In the genomic region with DNA sequence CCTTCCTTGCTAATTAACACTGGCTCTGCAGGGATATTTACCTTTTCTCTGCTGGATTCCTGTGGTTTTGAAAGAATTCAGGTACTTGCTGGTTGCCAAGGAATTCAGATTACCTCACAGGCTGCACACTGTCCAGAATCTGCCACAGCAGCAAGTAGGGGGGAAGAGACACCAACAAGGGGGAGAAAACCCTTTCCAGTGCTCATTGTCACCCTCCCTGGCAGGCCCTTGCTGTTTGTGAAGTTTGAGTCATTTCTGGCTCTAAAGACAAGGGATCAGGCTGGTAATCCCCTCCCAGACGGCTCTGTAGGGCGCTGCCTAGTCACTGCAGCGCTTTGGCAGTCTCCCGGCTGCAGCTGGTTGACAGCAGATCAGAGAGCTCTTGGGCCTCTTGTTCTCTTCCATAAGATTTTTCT, we compare ENCODE assay signal across 9 cellular contexts. TPM values are rescaled to one million over a fixed set of nuclear protein-coding genes. Genes with fewer than 3 reads are reported as not detected.
A peak's percentile ranks its signal among the peaks of the same experiment; 100 is the strongest.
DNase-seq lines count a peak whose midpoint lies in the region; ATAC-seq and TF ChIP-seq lines count a peak whose summit lies in the region.
"Had no signal": no experiment of that assay in that cellular context is flagged by ENCODE, and none has a peak within 500 bp of the region (broad histone marks: within the 10 kb centered on the region; RNA-seq: fewer than 3 reads in every experiment).

No MANE protein-coding gene starts in this region.

- no peaks in the 10 kb centered on the region for H4K20me1 ChIP-seq in MM.1S (ENCODE audit: insufficient read depth, low read length)

- H3K9me3 ChIP-seq in SJSA1 (replicated peaks) (no peaks in the 10 kb centered on the region), MM.1S (replicated peaks; ENCODE audit: insufficient read depth, low read length) (no peaks in the 10 kb centered on the region)

- H3K4me1 Mint-ChIP-seq in stimulated activated naive CD8-positive, alpha-beta T cell treated with anti-CD3 and anti-CD28 coated beads, Interleukin-15, amount 100 ng/mL, for 72 hours, result no peaks in the 10 kb centered on the region
- H3K4me1 Mint-ChIP-seq in naive thymus-derived CD8-positive, alpha-beta T cell, result no peaks in the 10 kb centered on the region
- H3K4me1 Mint-ChIP-seq: stimulated activated naive B cell treated with anti-CD40 and anti-IgM and Interleukin-4, amounts not matched to agents 10 μg/mL and 1 μg/mL and 100 μg/mL, for 72 hours had no signal

- POLR2A ChIA-PET in naive thymus-derived CD8-positive, alpha-beta T cell (lab: Charles Lee), result no interaction called here

- no peaks in the 10 kb centered on the region for H3F3A ChIP-seq in MM.1S (ENCODE audit: insufficient read depth, low read length)

- no peak overlapping the region for H3K9ac ChIP-seq in MM.1S (ENCODE audit: low read length)

- no peaks in the 10 kb centered on the region for H3K27me3 Mint-ChIP-seq in stimulated activated naive CD8-positive, alpha-beta T cell treated with anti-CD3 and anti-CD28 coated beads, Interleukin-15, amount 100 ng/mL, for 72 hours
- H3K27me3 Mint-ChIP-seq in naive thymus-derived CD8-positive, alpha-beta T cell, result no peaks in the 10 kb centered on the region
- H3K27me3 Mint-ChIP-seq: stimulated activated naive B cell treated with anti-CD40 and anti-IgM and Interleukin-4, amounts not matched to agents 10 μg/mL and 1 μg/mL and 100 μg/mL, for 72 hours had no signal

- H3K4me2 ChIP-seq in MM.1S (ENCODE audit: low read depth, low read length), result no peak overlapping the region

- H3K4me1 ChIP-seq in SJSA1 (replicated peaks) (peaks cover 21% of the 10 kb centered on the region), MM.1S (ENCODE audit: low read length) (no peaks in the 10 kb centered on the region)

- H3K27ac ChIP-seq in SJSA1 (no peak overlapping the region), MM.1S (ENCODE audit: low read length) (no peak overlapping the region)

- H3K9me2 ChIP-seq in MM.1S (replicated peaks; ENCODE audit: insufficient read depth, low read length), result no peaks in the 10 kb centered on the region

- H3K79me2 ChIP-seq in MM.1S (ENCODE audit: low read length), result no peaks in the 10 kb centered on the region

- ATAC-seq in stimulated activated naive CD8-positive, alpha-beta T cell treated with anti-CD3 and anti-CD28 coated beads, Interleukin-15, Interleukin-2, amounts not matched to agents 100 U/mL and 50 U/mL, for 24 hours, result no peak
- ATAC-seq in stimulated activated naive CD8-positive, alpha-beta T cell treated with anti-CD3 and anti-CD28 coated beads, Interleukin-15, amount 100 ng/mL, for 72 hours, result no peak
- no peak for ATAC-seq in naive thymus-derived CD8-positive, alpha-beta T cell

- H3K36me3 ChIP-seq in SJSA1 (peaks cover 7% of the 10 kb centered on the region), MM.1S (replicated peaks; ENCODE audit: insufficient read depth, low read length) (no peaks in the 10 kb centered on the region)

- no peak overlapping the region for H2AFZ ChIP-seq in MM.1S (ENCODE audit: low read length)

- TF ChIP-seq CTCF in fibroblast of villous mesenchyme (IDR thresholded peaks at IDR 0.05; ENCODE audit: insufficient read depth, low read depth, low read length), result no peak
- no peak for TF ChIP-seq CTCF in MM.1S (IDR thresholded peaks at IDR 0.05; ENCODE audit: low read length)

- H3K36me3 Mint-ChIP-seq in naive thymus-derived CD8-positive, alpha-beta T cell, result peaks cover 0 to 28% (median 7%) of the 10 kb centered on the region in 3 donors

- H3K9me3 Mint-ChIP-seq in stimulated activated naive CD8-positive, alpha-beta T cell treated with anti-CD3 and anti-CD28 coated beads, Interleukin-15, amount 100 ng/mL, for 72 hours, result no peaks in the 10 kb centered on the region
- no peaks in the 10 kb centered on the region for H3K9me3 Mint-ChIP-seq in naive thymus-derived CD8-positive, alpha-beta T cell
- H3K9me3 Mint-ChIP-seq: stimulated activated naive B cell treated with anti-CD40 and anti-IgM and Interleukin-4, amounts not matched to agents 10 μg/mL and 1 μg/mL and 100 μg/mL, for 72 hours had no signal

- H3K4me3 Mint-ChIP-seq in stimulated activated naive CD8-positive, alpha-beta T cell treated with anti-CD3 and anti-CD28 coated beads, Interleukin-15, amount 100 ng/mL, for 72 hours, result no peak overlapping the region
- no peak overlapping the region for H3K4me3 Mint-ChIP-seq in naive thymus-derived CD8-positive, alpha-beta T cell
- H3K4me3 Mint-ChIP-seq: stimulated activated naive B cell treated with anti-CD40 and anti-IgM and Interleukin-4, amounts not matched to agents 10 μg/mL and 1 μg/mL and 100 μg/mL, for 72 hours had no signal

- peaks cover 15% of the 10 kb centered on the region for H3K27me3 ChIP-seq in SJSA1 (replicated peaks)
- H3K27me3 ChIP-seq in MM.1S (replicated peaks; ENCODE audit: insufficient read depth, low read length), result no peaks in the 10 kb centered on the region

- H3K4me3 ChIP-seq in SJSA1 (no peak overlapping the region), fibroblast of villous mesenchyme (ENCODE audit: low read depth, low read length) (no peak overlapping the region), MM.1S (ENCODE audit: low read length) (no peak overlapping the region)

- no peak overlapping the region for H3K27ac Mint-ChIP-seq in stimulated activated naive CD8-positive, alpha-beta T cell treated with anti-CD3 and anti-CD28 coated beads, Interleukin-15, amount 100 ng/mL, for 72 hours
- H3K27ac Mint-ChIP-seq in naive thymus-derived CD8-positive, alpha-beta T cell, result no peak overlapping the region
- H3K27ac Mint-ChIP-seq: stimulated activated naive B cell treated with anti-CD40 and anti-IgM and Interleukin-4, amounts not matched to agents 10 μg/mL and 1 μg/mL and 100 μg/mL, for 72 hours had no signal

- DNase-seq in stimulated activated naive CD8-positive, alpha-beta T cell treated with anti-CD3 and anti-CD28 coated beads, Interleukin-15, Interleukin-2, amounts not matched to agents 100 U/mL and 50 U/mL, for 24 hours, result peak; percentile 5
- no peak for DNase-seq in stimulated activated naive CD8-positive, alpha-beta T cell treated with anti-CD3 and anti-CD28 coated beads, Interleukin-15, amount 100 ng/mL, for 72 hours
- DNase-seq in SJSA1 (ENCODE audit: low read depth in 1 of 2, low spot score in 2 of 2) (peak; percentile 74 to 75), fibroblast of villous mesenchyme (ENCODE audit: low read depth) (peak; percentile 84), occipital lobe (lab: John Stamatoyannopoulos, UW) (peak; percentile 80), activated gamma-delta T cell (lab: John Stamatoyannopoulos, UW) (no peak), MM.1S (no peak)
- DNase-seq in naive thymus-derived CD8-positive, alpha-beta T cell, result no peak
- DNase-seq: stimulated activated naive B cell treated with anti-CD40 and anti-IgM and Interleukin-4, amounts not matched to agents 10 μg/mL and 1 μg/mL and 100 μg/mL, for 72 hours had no signal

RNA-seq across cellular contexts. Expression of a gene that starts 50.8 kb away (rescaled TPM):
- 15.3 and 16.3 TPM in 2 replicates for total RNA-seq in SJSA1 (2014; rRNA removed; shearing (Covaris generic))
- 29.6 and 33.7 TPM in 2 replicates for total RNA-seq in fibroblast of villous mesenchyme
- 36.7 TPM for total RNA-seq in occipital lobe
- total RNA-seq in naive thymus-derived CD8-positive, alpha-beta T cell, result 10 to 100 TPM; 17.2 to 19.2 TPM
- 10 to 100 TPM in 1 of 3 donors, 1 to 10 TPM in 2; 5.9 to 12.1 (median 8.8) TPM for polyA plus RNA-seq in naive thymus-derived CD8-positive, alpha-beta T cell

RNA-seq across cellular contexts. Expression of a gene that starts 51.1 kb away (rescaled TPM):
- 4.5 and 5.9 TPM in 2 replicates for total RNA-seq in SJSA1 (2014; rRNA removed; shearing (Covaris generic))
- total RNA-seq in fibroblast of villous mesenchyme (10.0 and 13.0 TPM in 2 replicates), occipital lobe (9.2 TPM)
- total RNA-seq in naive thymus-derived CD8-positive, alpha-beta T cell, result 10 to 100 TPM; 11.7 to 12.7 TPM
- 10 to 100 TPM; 27.0 to 34.2 (median 29.4) TPM for polyA plus RNA-seq in naive thymus-derived CD8-positive, alpha-beta T cell

Comparison
In these comparisons a context has a peak if more than half of its experiments do, and no peak if none do; other contexts are left out.
1. DNase-seq: peak in stimulated activated naive CD8-positive, alpha-beta T cell treated with anti-CD3 and anti-CD28 coated beads, Interleukin-15, Interleukin-2, amounts not matched to agents 100 U/mL and 50 U/mL, for 24 hours (single experiment), SJSA1 (2 of 2), fibroblast of villous mesenchyme (single experiment) and occipital lobe (single experiment); none in stimulated activated naive CD8-positive, alpha-beta T cell treated with anti-CD3 and anti-CD28 coated beads, Interleukin-15, amount 100 ng/mL, for 72 hours (0 of 2), activated gamma-delta T cell (single experiment), MM.1S (single experiment) and naive thymus-derived CD8-positive, alpha-beta T cell (0 of 10).